In the genomic region with DNA sequence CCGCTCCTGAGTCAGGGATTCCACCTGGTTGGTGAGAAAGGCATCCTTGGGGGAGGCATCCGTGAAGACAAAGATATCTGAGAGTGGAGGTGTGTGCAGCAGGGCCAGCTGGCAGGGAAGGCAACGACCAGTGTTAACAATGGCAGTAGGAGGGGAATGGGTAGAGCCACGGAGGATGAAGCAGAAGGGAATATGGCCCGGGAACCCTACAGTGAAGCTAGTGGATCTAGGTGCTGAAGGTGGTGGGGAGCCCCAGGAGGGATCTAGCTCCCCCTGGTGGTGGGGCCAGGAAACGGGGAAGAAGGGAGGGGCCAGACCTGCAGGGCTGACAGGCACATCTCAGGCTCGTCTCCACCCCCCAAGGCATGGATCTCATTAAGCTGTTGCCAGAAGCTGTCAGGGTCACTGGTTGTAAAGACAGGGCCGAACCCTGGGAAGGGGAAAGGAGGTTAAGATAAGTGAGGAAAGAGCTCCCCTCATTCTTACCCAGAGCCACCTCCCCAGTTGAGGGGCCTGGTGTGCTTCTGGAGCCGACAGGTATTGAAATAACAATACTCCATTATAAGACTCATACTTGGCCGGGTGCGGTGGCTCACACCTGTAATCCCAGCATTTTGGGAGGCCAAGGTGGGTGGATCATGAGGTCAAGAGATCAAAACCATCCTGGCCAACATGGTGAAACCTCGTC, we compare ENCODE assay signal across 7 cellular contexts.
A peak's percentile ranks its signal among the peaks of the same experiment; 100 is the strongest.
DNase-seq lines count a peak whose midpoint lies in the region; ATAC-seq and TF ChIP-seq lines count a peak whose summit lies in the region.

No MANE protein-coding gene starts in this region.

- no peak overlapping the region for H3K27ac ChIP-seq in WERI-Rb-1

- no peaks in the 10 kb centered on the region for H3K36me3 ChIP-seq in WERI-Rb-1

- in situ Hi-C loops in T47D (cut with HindIII; ENCODE audit: low pct_unique_long_range_greater_than_20kb, low sequenced_read_pairs), result no loop called here

- DNase-seq in NCI-H2029 (lab: John Stamatoyannopoulos, UW), result peak; percentile 64
- DNase-seq in WERI-Rb-1, result peak; percentile 94
- peak; percentile 85 to 89 for DNase-seq in T47D (ENCODE audit: low read depth in 1 of 2, low spot score in 1 of 2)
- peak; percentile 43 for DNase-seq in left kidney (ENCODE audit: low read depth, low spot score)
- peak; percentile 59 for DNase-seq in stimulated activated CD8-positive, alpha-beta memory T cell treated with anti-CD3 and anti-CD28 coated beads, Interleukin-12 subunit alpha, Interleukin-12 subunit beta, amount 100 ng/mL, for 4 hours (ENCODE audit: low read depth)

- ATAC-seq in HG02798 (IDR thresholded peaks at IDR 0.05; ENCODE audit: poor library complexity, unreplicated experiment), result no peak

- no peaks in the 10 kb centered on the region for H3K27me3 ChIP-seq in WERI-Rb-1 (ENCODE audit: insufficient read depth, low read depth, severe bottlenecking)

- TF ChIP-seq CTCF in GM12874 (IDR thresholded peaks at IDR 0.05; ENCODE audit: insufficient read depth, low read depth, low read length) (peak; percentile 90), WERI-Rb-1 (IDR thresholded peaks at IDR 0.05; ENCODE audit: low read depth, low read length) (peak; percentile 98)

- H3K4me3 ChIP-seq in WERI-Rb-1 (ENCODE audit: low read depth, low read length), result no peak overlapping the region

- no peaks in the 10 kb centered on the region for H3K9me3 ChIP-seq in WERI-Rb-1 (ENCODE audit: severe bottlenecking)

Comparison
In these comparisons a context has a peak if more than half of its experiments do, and no peak if none do; other contexts are left out.
1. DNase-seq: peak in every context shown above with its lines; median percentile 94 in WERI-Rb-1; 87 in T47D; 64 in NCI-H2029; 59 in stimulated activated CD8-positive, alpha-beta memory T cell treated with anti-CD3 and anti-CD28 coated beads, Interleukin-12 subunit alpha, Interleukin-12 subunit beta, amount 100 ng/mL, for 4 hours; 43 in left kidney.